9 cellular contexts compared by ENCODE assay signal in genomic region chr10:5317547-5318107, GRCh38. TPM values are rescaled to one million over a fixed set of nuclear protein-coding genes. Genes with fewer than 3 reads are reported as not detected.
DNase-seq lines count a peak whose midpoint lies in the region; ATAC-seq and TF ChIP-seq lines count a peak whose summit lies in the region.
"Had no signal": no experiment of that assay in that cellular context is flagged by ENCODE, and none has a peak within 500 bp of the region (broad histone marks: within the 10 kb centered on the region; RNA-seq: fewer than 3 reads in every experiment).

No MANE protein-coding gene starts in this region.

- no peak overlapping the region for H3K4me3 ChIP-seq in SJCRH30
- no peak overlapping the region for H3K4me3 ChIP-seq in neural progenitor cell

- H3K9me3 Mint-ChIP-seq in activated naive CD4-positive, alpha-beta T cell treated with anti-CD3 and anti-CD28 coated beads, Interleukin-2, amount 50 U/mL, for 72 hours: peaks cover 10 to 26% of the 10 kb centered on the region in 2 donors
- H3K9me3 Mint-ChIP-seq in neural progenitor cell: peaks cover 5% of the 10 kb centered on the region

- H3K79me2 ChIP-seq in neural progenitor cell (ENCODE audit: low read depth): no peaks in the 10 kb centered on the region

- no peaks in the 10 kb centered on the region for H3K27me3 ChIP-seq in SJCRH30
- no peaks in the 10 kb centered on the region for H3K27me3 ChIP-seq in neural progenitor cell

- no peak overlapping the region for H3K4me2 ChIP-seq in neural progenitor cell

- H3K9me3 ChIP-seq in SJCRH30 (replicated peaks) (no peaks in the 10 kb centered on the region), neural progenitor cell (ENCODE audit: low read depth) (no peaks in the 10 kb centered on the region)

- H3K27me3 Mint-ChIP-seq in neural progenitor cell (ENCODE audit: insufficient read depth, low read depth): peaks cover 4% of the 10 kb centered on the region

- no peak for TF ChIP-seq CTCF in neural progenitor cell (IDR thresholded peaks at IDR 0.05)

- no peaks in the 10 kb centered on the region for H3F3A ChIP-seq in neural progenitor cell (ENCODE audit: low read depth)

- peaks cover 6 to 11% of the 10 kb centered on the region in 2 donors for H3K36me3 Mint-ChIP-seq in activated naive CD4-positive, alpha-beta T cell treated with anti-CD3 and anti-CD28 coated beads, Interleukin-2, amount 50 U/mL, for 72 hours
- H3K36me3 Mint-ChIP-seq in neural progenitor cell: no peaks in the 10 kb centered on the region

- H3K4me1 Mint-ChIP-seq in neural progenitor cell: peaks cover 11% of the 10 kb centered on the region

- peak overlapping the region; percentile 73 to 77 for H3K27ac Mint-ChIP-seq in activated naive CD4-positive, alpha-beta T cell treated with anti-CD3 and anti-CD28 coated beads, Interleukin-2, amount 50 U/mL, for 72 hours
- H3K27ac Mint-ChIP-seq in neural progenitor cell: no peak overlapping the region

- H3K9ac ChIP-seq in neural progenitor cell: no peak overlapping the region

- H4K20me1 ChIP-seq in neural progenitor cell (ENCODE audit: low read depth): no peaks in the 10 kb centered on the region

- DNase-seq in SJCRH30 (peak; percentile 30 to 36), pulmonary artery endothelial cell (ENCODE audit: low read depth, low spot score) (peak; percentile 2), Ammon's horn (ENCODE audit: low spot score) (no peak), neural progenitor cell (ENCODE audit: low spot score) (no peak), mucosa of gallbladder (ENCODE audit: low spot score) (no peak), OCI-M1 (lab: John Stamatoyannopoulos, UW) (no peak)
- peak; percentile 70 to 79 for DNase-seq in activated naive CD4-positive, alpha-beta T cell treated with anti-CD3 and anti-CD28 coated beads, Interleukin-2, amount 50 U/mL, for 72 hours (ENCODE audit: low spot score in 2 of 2)

- no peak overlapping the region for H2AFZ ChIP-seq in neural progenitor cell (replicated peaks)

- H3K4me3 Mint-ChIP-seq in neural progenitor cell: no peak overlapping the region

- peaks cover 7% of the 10 kb centered on the region; the same call in 1 of the 2 replicates for H3K4me1 ChIP-seq in SJCRH30
- H3K4me1 ChIP-seq in neural progenitor cell: no peaks in the 10 kb centered on the region

- peak; percentile 71 for ATAC-seq in GM21717 (IDR thresholded peaks at IDR 0.05; ENCODE audit: unreplicated experiment)
- peak; percentile 98 for ATAC-seq in activated naive CD4-positive, alpha-beta T cell treated with anti-CD3 and anti-CD28 coated beads, Interleukin-2, amount 50 U/mL, for 72 hours

- H3K36me3 ChIP-seq in SJCRH30 (no peaks in the 10 kb centered on the region), neural progenitor cell (no peaks in the 10 kb centered on the region)

- H3K27ac ChIP-seq in SJCRH30 (peak overlapping the region; percentile 23; the same call in 1 of the 2 replicates), neural progenitor cell (no peak overlapping the region)

RNA-seq across cellular contexts. Expression of gene UCN3, which starts 47.1 kb away (rescaled TPM):
- 0.10 and 0.20 TPM in 2 replicates for total RNA-seq in SJCRH30 (2014; rRNA removed; shearing (Covaris generic))
- not detected for total RNA-seq in activated naive CD4-positive, alpha-beta T cell treated with anti-CD3 and anti-CD28 coated beads, Interleukin-2, amount 50 U/mL, for 72 hours
- total RNA-seq in pulmonary artery endothelial cell (not detected in 2 replicates), neural progenitor cell (ENCODE audit: low replicate concordance) (not detected in 2 replicates), mucosa of gallbladder (0.58 TPM)
- total RNA-seq: SK-MEL-5 had no signal

Comparison
In these comparisons a context has a peak if more than half of its experiments do, and no peak if none do; other contexts are left out.
1. DNase-seq: peak in SJCRH30 (2 of 2), activated naive CD4-positive, alpha-beta T cell treated with anti-CD3 and anti-CD28 coated beads, Interleukin-2, amount 50 U/mL, for 72 hours (2 of 2) and pulmonary artery endothelial cell (single experiment); none in Ammon's horn (single experiment), neural progenitor cell (single experiment), mucosa of gallbladder (single experiment) and OCI-M1 (single experiment).